ENCODE assay signal across 1 cellular context in the genomic region with DNA sequence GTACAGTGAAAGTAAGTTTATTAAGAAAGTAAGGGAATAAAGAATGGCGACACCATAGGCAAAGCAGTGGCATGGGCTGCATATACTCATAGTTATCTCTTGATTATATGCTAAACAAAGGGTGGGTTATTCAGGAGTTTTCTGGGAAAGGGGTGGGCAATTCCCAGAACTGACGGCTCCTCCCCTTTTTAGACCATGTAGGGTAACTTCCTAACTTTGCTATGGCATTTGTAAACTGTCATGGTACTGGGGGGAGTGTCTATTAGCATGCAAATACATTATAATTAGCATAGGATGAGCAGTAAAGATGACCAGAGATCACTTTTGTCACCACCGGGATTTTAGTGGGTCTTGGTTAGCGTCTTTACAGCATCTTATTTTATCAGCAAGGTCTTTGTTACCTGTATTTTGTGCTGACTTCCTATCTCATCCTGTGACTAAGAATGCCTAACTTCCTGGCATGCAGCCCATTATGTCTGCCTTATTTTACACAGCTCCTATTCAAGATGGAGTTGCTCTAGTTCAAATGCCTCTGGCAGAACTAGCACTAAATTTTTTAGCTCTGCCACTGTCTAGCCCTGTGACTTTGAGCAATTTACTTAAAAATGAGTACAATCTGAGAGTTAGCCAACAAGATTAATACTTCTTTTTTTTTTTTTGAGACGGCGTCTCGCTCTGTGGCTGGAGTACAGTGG.
TF ChIP-seq lines count a peak whose summit lies in the region.

No MANE protein-coding gene starts in this region.

TF ChIP-seq in K562, 482 proteins besides CTCF, POLR2A, EP300 and RAD21 (continued from another document and continues in another):
- TF ChIP-seq, protein P1, sequence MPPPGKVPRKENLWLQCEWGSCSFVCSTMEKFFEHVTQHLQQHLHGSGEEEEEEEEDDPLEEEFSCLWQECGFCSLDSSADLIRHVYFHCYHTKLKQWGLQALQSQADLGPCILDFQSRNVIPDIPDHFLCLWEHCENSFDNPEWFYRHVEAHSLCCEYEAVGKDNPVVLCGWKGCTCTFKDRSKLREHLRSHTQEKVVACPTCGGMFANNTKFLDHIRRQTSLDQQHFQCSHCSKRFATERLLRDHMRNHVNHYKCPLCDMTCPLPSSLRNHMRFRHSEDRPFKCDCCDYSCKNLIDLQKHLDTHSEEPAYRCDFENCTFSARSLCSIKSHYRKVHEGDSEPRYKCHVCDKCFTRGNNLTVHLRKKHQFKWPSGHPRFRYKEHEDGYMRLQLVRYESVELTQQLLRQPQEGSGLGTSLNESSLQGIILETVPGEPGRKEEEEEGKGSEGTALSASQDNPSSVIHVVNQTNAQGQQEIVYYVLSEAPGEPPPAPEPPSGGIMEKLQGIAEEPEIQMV (tag; conservative IDR thresholded peaks at IDR 0.05; ENCODE audit: low read depth) = peak; percentile 85
- TF ChIP-seq, protein P2, sequence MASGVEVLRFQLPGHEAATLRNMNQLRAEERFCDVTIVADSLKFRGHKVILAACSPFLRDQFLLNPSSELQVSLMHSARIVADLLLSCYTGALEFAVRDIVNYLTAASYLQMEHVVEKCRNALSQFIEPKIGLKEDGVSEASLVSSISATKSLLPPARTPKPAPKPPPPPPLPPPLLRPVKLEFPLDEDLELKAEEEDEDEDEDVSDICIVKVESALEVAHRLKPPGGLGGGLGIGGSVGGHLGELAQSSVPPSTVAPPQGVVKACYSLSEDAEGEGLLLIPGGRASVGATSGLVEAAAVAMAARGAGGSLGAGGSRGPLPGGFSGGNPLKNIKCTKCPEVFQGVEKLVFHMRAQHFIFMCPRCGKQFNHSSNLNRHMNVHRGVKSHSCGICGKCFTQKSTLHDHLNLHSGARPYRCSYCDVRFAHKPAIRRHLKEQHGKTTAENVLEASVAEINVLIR (CRISPR knock-in tag; IDR thresholded peaks at IDR 0.05) = 0 out of 2 replicates have a peak, but pooled peaks have one; percentile 41
- TF ChIP-seq NBN (IDR thresholded peaks at IDR 0.05; ENCODE audit: low read depth) (no peak), RBBP5 (IDR thresholded peaks at IDR 0.05; ENCODE audit: borderline replicate concordance, insufficient read depth, low read length, poor library complexity, severe bottlenecking) (no peak), JUND (IDR thresholded peaks at IDR 0.05; ENCODE audit: borderline replicate concordance, low read depth, low read length) (peak; percentile 5; the same call in 1 of the 2 replicates), JUND (tag; IDR thresholded peaks at IDR 0.05; ENCODE audit: borderline replicate concordance, low read depth, low read length) (peak; percentile 51; the same call in 1 of the 3 replicates), ZNF584 (CRISPR knock-in tag; IDR thresholded peaks at IDR 0.05; ENCODE audit: low read depth) (no peak), ELF1 (tag; IDR thresholded peaks at IDR 0.05) (no peak), KLF16 (IDR thresholded peaks at IDR 0.05) (no peak), MEF2D (tag; conservative IDR thresholded peaks at IDR 0.05; ENCODE audit: low read depth) (peak; percentile 68; the same call in 1 of the 2 replicates), ZNF12 (CRISPR knock-in tag; IDR thresholded peaks at IDR 0.05) (no peak), RUNX1 (IDR thresholded peaks at IDR 0.05; ENCODE audit: low read depth) (no peak), RBM34 (IDR thresholded peaks at IDR 0.05; ENCODE audit: borderline replicate concordance, insufficient read depth, low read length) (no peak), POLR2H (tag; IDR thresholded peaks at IDR 0.05; ENCODE audit: low read depth) (peak; percentile 54), ZBTB17 (CRISPR knock-in tag; IDR thresholded peaks at IDR 0.05) (0 out of 2 replicates have a peak, but pooled peaks have one; percentile 19), DIDO1 (tag; IDR thresholded peaks at IDR 0.05; ENCODE audit: low read depth) (peak; percentile 51; the same call in 1 of the 2 replicates), MECOM (CRISPR knock-in tag; IDR thresholded peaks at IDR 0.05) (peak; percentile 89), ZNF444 (CRISPR knock-in tag; IDR thresholded peaks at IDR 0.05) (no peak), DPF2 (IDR thresholded peaks at IDR 0.05) (0 out of 2 replicates have a peak, but pooled peaks have one; percentile 34), KDM2B (CRISPR knock-in tag; IDR thresholded peaks at IDR 0.05) (no peak), ZNF41 (CRISPR knock-in tag; conservative IDR thresholded peaks at IDR 0.05) (0 out of 2 replicates have a peak, but pooled peaks have one; percentile 70), KDM1A (IDR thresholded peaks at IDR 0.05) (no peak), FOS (IDR thresholded peaks at IDR 0.05; ENCODE audit: extremely low read depth, insufficient read length) (no peak), NEUROD1 (IDR thresholded peaks at IDR 0.05; ENCODE audit: borderline replicate concordance, low read depth, low read length, partially characterized antibody) (no peak), ZNF239 (CRISPR knock-in tag; IDR thresholded peaks at IDR 0.05) (peak; percentile 63), PHF8 (IDR thresholded peaks at IDR 0.05; ENCODE audit: borderline replicate concordance, low read length) (no peak), ZKSCAN3 (CRISPR knock-in tag; IDR thresholded peaks at IDR 0.05) (no peak), ZNF445 (CRISPR knock-in tag; IDR thresholded peaks at IDR 0.05; ENCODE audit: low read depth) (no peak), NELFE (IDR thresholded peaks at IDR 0.05; ENCODE audit: insufficient read depth, insufficient read length) (no peak), ZNF76 (CRISPR knock-in tag; IDR thresholded peaks at IDR 0.05; ENCODE audit: borderline replicate concordance) (0 out of 2 replicates have a peak, but pooled peaks have one; percentile 59), STAT5A (IDR thresholded peaks at IDR 0.05; ENCODE audit: borderline replicate concordance, low read length) (peak; percentile 96), HIVEP1 (CRISPR knock-in tag; IDR thresholded peaks at IDR 0.05) (peak; percentile 58; the same call in 1 of the 2 replicates), ZNF3 (CRISPR knock-in tag; IDR thresholded peaks at IDR 0.05) (no peak), CXXC5 (CRISPR knock-in tag; IDR thresholded peaks at IDR 0.05) (peak; percentile 76)
- TF ChIP-seq, protein P3, sequence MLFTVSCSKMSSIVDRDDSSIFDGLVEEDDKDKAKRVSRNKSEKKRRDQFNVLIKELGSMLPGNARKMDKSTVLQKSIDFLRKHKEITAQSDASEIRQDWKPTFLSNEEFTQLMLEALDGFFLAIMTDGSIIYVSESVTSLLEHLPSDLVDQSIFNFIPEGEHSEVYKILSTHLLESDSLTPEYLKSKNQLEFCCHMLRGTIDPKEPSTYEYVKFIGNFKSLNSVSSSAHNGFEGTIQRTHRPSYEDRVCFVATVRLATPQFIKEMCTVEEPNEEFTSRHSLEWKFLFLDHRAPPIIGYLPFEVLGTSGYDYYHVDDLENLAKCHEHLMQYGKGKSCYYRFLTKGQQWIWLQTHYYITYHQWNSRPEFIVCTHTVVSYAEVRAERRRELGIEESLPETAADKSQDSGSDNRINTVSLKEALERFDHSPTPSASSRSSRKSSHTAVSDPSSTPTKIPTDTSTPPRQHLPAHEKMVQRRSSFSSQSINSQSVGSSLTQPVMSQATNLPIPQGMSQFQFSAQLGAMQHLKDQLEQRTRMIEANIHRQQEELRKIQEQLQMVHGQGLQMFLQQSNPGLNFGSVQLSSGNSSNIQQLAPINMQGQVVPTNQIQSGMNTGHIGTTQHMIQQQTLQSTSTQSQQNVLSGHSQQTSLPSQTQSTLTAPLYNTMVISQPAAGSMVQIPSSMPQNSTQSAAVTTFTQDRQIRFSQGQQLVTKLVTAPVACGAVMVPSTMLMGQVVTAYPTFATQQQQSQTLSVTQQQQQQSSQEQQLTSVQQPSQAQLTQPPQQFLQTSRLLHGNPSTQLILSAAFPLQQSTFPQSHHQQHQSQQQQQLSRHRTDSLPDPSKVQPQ (CRISPR knock-in tag; IDR thresholded peaks at IDR 0.05; ENCODE audit: borderline replicate concordance) = peak; percentile 25; the same call in 1 of the 2 replicates
- TF ChIP-seq, protein P4, sequence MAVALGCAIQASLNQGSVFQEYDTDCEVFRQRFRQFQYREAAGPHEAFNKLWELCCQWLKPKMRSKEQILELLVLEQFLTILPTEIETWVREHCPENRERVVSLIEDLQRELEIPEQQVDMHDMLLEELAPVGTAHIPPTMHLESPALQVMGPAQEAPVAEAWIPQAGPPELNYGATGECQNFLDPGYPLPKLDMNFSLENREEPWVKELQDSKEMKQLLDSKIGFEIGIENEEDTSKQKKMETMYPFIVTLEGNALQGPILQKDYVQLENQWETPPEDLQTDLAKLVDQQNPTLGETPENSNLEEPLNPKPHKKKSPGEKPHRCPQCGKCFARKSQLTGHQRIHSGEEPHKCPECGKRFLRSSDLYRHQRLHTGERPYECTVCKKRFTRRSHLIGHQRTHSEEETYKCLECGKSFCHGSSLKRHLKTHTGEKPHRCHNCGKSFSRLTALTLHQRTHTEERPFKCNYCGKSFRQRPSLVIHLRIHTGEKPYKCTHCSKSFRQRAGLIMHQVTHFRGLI (CRISPR knock-in tag; IDR thresholded peaks at IDR 0.05) = peak; percentile 60; the same call in 1 of the 2 replicates
- TF ChIP-seq, protein P5, sequence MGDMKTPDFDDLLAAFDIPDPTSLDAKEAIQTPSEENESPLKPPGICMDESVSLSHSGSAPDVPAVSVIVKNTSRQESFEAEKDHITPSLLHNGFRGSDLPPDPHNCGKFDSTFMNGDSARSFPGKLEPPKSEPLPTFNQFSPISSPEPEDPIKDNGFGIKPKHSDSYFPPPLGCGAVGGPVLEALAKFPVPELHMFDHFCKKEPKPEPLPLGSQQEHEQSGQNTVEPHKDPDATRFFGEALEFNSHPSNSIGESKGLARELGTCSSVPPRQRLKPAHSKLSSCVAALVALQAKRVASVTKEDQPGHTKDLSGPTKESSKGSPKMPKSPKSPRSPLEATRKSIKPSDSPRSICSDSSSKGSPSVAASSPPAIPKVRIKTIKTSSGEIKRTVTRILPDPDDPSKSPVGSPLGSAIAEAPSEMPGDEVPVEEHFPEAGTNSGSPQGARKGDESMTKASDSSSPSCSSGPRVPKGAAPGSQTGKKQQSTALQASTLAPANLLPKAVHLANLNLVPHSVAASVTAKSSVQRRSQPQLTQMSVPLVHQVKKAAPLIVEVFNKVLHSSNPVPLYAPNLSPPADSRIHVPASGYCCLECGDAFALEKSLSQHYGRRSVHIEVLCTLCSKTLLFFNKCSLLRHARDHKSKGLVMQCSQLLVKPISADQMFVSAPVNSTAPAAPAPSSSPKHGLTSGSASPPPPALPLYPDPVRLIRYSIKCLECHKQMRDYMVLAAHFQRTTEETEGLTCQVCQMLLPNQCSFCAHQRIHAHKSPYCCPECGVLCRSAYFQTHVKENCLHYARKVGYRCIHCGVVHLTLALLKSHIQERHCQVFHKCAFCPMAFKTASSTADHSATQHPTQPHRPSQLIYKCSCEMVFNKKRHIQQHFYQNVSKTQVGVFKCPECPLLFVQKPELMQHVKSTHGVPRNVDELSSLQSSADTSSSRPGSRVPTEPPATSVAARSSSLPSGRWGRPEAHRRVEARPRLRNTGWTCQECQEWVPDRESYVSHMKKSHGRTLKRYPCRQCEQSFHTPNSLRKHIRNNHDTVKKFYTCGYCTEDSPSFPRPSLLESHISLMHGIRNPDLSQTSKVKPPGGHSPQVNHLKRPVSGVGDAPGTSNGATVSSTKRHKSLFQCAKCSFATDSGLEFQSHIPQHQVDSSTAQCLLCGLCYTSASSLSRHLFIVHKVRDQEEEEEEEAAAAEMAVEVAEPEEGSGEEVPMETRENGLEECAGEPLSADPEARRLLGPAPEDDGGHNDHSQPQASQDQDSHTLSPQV (IDR thresholded peaks at IDR 0.05) = peak; percentile 98
- TF ChIP-seq, protein P6, sequence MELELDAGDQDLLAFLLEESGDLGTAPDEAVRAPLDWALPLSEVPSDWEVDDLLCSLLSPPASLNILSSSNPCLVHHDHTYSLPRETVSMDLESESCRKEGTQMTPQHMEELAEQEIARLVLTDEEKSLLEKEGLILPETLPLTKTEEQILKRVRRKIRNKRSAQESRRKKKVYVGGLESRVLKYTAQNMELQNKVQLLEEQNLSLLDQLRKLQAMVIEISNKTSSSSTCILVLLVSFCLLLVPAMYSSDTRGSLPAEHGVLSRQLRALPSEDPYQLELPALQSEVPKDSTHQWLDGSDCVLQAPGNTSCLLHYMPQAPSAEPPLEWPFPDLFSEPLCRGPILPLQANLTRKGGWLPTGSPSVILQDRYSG (tag; conservative IDR thresholded peaks at IDR 0.05; ENCODE audit: low read depth) = peak; percentile 82
- TF ChIP-seq, protein P7, sequence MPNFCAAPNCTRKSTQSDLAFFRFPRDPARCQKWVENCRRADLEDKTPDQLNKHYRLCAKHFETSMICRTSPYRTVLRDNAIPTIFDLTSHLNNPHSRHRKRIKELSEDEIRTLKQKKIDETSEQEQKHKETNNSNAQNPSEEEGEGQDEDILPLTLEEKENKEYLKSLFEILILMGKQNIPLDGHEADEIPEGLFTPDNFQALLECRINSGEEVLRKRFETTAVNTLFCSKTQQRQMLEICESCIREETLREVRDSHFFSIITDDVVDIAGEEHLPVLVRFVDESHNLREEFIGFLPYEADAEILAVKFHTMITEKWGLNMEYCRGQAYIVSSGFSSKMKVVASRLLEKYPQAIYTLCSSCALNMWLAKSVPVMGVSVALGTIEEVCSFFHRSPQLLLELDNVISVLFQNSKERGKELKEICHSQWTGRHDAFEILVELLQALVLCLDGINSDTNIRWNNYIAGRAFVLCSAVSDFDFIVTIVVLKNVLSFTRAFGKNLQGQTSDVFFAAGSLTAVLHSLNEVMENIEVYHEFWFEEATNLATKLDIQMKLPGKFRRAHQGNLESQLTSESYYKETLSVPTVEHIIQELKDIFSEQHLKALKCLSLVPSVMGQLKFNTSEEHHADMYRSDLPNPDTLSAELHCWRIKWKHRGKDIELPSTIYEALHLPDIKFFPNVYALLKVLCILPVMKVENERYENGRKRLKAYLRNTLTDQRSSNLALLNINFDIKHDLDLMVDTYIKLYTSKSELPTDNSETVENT (CRISPR knock-in tag; IDR thresholded peaks at IDR 0.05) = no peak
- TF ChIP-seq, protein P8, sequence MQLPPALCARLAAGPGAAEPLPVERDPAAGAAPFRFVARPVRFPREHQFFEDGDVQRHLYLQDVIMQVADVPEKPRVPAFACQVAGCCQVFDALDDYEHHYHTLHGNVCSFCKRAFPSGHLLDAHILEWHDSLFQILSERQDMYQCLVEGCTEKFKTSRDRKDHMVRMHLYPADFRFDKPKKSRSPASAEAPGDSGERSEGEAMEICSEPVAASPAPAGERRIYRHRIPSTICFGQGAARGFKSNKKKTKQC (CRISPR knock-in tag; IDR thresholded peaks at IDR 0.05) = no peak
- TF ChIP-seq, protein P9, sequence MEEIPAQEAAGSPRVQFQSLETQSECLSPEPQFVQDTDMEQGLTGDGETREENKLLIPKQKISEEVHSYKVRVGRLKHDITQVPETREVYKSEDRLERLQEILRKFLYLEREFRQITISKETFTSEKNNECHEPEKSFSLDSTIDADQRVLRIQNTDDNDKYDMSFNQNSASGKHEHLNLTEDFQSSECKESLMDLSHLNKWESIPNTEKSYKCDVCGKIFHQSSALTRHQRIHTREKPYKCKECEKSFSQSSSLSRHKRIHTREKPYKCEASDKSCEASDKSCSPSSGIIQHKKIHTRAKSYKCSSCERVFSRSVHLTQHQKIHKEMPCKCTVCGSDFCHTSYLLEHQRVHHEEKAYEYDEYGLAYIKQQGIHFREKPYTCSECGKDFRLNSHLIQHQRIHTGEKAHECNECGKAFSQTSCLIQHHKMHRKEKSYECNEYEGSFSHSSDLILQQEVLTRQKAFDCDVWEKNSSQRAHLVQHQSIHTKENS (CRISPR knock-in tag; IDR thresholded peaks at IDR 0.05) = no peak
- TF ChIP-seq, protein P10, sequence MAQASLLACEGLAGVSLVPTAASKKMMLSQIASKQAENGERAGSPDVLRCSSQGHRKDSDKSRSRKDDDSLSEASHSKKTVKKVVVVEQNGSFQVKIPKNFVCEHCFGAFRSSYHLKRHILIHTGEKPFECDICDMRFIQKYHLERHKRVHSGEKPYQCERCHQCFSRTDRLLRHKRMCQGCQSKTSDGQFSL (CRISPR knock-in tag; IDR thresholded peaks at IDR 0.05) = no peak
- TF ChIP-seq, protein P10 (tag; IDR thresholded peaks at IDR 0.05) = peak in 1 of 2 experiments; percentile 92; a peak in 2 of 4 replicates
